1 cellular context compared by ENCODE assay signal in genomic region chr11:82701847-82702520, GRCh38.
TF ChIP-seq lines count a peak whose summit lies in the region.

No MANE protein-coding gene starts in this region.

TF ChIP-seq in H1, 55 proteins besides CTCF, POLR2A, EP300 and RAD21 (continued from another document):
- TF ChIP-seq JUN (IDR thresholded peaks at IDR 0.05; ENCODE audit: low read depth, low read length) (no peak), POU5F1 (IDR thresholded peaks at IDR 0.05; ENCODE audit: low read depth, low read length) (no peak), CHD2 (IDR thresholded peaks at IDR 0.05; ENCODE audit: low read length) (no peak), CTBP2 (IDR thresholded peaks at IDR 0.05; ENCODE audit: borderline replicate concordance, insufficient read depth, insufficient read length, low read length) (no peak)
